In genomic region chr7:57339198-57339944, GRCh38 we compare ENCODE assay signal across 31 cellular contexts.
"Had no signal": no experiment of that assay in that cellular context is flagged by ENCODE, and none has a peak within 500 bp of the region (broad histone marks: within the 10 kb centered on the region; RNA-seq: fewer than 3 reads in every experiment).

No MANE protein-coding gene starts in this region.

- DNase-seq: activated B cell treated with CpG ODN at 0.5 μM for 24 hours; activated CD4-positive, alpha-beta memory T cell treated with anti-CD3 and anti-CD28 coated beads for 36 hours; activated CD4-positive, alpha-beta T cell treated with anti-CD3 and anti-CD28 coated beads for 4 hours; activated CD4-positive, alpha-beta T cell treated with anti-CD3 and anti-CD28 coated beads, Interleukin-2, amount 10 ng/mL, durations not matched to agents 24 days and 14 days; activated CD4-positive, alpha-beta T cell treated with anti-CD3 and anti-CD28 coated beads, Interleukin-2, amount 50 U/mL, for 1 hour; activated CD4-positive, alpha-beta T cell treated with anti-CD3 and anti-CD28 coated beads, Interleukin-2, amount 50 U/mL, for 4 hours; activated CD4-positive, CD25-positive, alpha-beta regulatory T cell treated with anti-CD3 and anti-CD28 coated beads, Interleukin-2, amount 50 U/mL, for 72 hours; activated CD8-positive, alpha-beta memory T cell treated with anti-CD3 and anti-CD28 coated beads for 24 hours; activated CD8-positive, alpha-beta memory T cell treated with anti-CD3 and anti-CD28 coated beads, Interleukin-2, amount 10 ng/mL, durations not matched to agents 7 days and 5 days; activated CD8-positive, alpha-beta memory T cell treated with anti-CD3 and anti-CD28 coated beads, Interleukin-2, amount 50 U/mL, for 48 hours; activated CD8-positive, alpha-beta T cell treated with anti-CD3 and anti-CD28 coated beads, Interleukin-2, amount 10 ng/mL, durations not matched to agents 7 days and 5 days; activated effector memory CD4-positive, alpha-beta T cell treated with Interleukin-2 at 50 U/mL for 16 hours; activated gamma-delta T cell; activated naive CD4-positive, alpha-beta T cell treated with anti-CD3 and anti-CD28 coated beads, Interleukin-2, amount 10 ng/mL, durations not matched to agents 7 days and 5 days; activated naive CD4-positive, alpha-beta T cell treated with Interleukin-2 at 50 U/mL for 16 hours; activated naive CD8-positive, alpha-beta T cell treated with anti-CD3 and anti-CD28 coated beads, Interleukin-2, amount 10 ng/mL, durations not matched to agents 7 days and 5 days; activated naive CD8-positive, alpha-beta T cell treated with anti-CD3 and anti-CD28 coated beads, Interleukin-2, amount 50 U/mL, for 24 hours; activated T-cell treated with anti-CD3 and anti-CD28 coated beads, Interleukin-2, amount 50 U/mL, for 24 hours; activated T-cell treated with anti-CD3 and anti-CD28 coated beads, Interleukin-2, amount 50 U/mL, for 48 hours; amniotic stem cell; aorta; body of pancreas; brain microvascular endothelial cell; central memory CD4-positive, alpha-beta T cell; T-cell; T-helper 17 cell; T-helper 9 cell had no signal

- H3K4me3 ChIP-seq: body of pancreas, breast epithelium had no signal

- H3K36me3 ChIP-seq: brain microvascular endothelial cell, breast epithelium had no signal

- ATAC-seq: activated CD8-positive, alpha-beta memory T cell treated with anti-CD3 and anti-CD28 coated beads, Interleukin-2, amount 10 ng/mL, durations not matched to agents 7 days and 5 days; activated CD8-positive, alpha-beta T cell treated with anti-CD3 and anti-CD28 coated beads, Interleukin-2, amount 10 ng/mL, durations not matched to agents 7 days and 5 days; activated naive CD8-positive, alpha-beta T cell treated with anti-CD3 and anti-CD28 coated beads, Interleukin-2, amount 50 U/mL, for 24 hours; body of pancreas; T-cell; T-helper 17 cell had no signal

- H3K4me1 ChIP-seq: body of pancreas, breast epithelium had no signal

- H3K27me3 ChIP-seq: body of pancreas, brain microvascular endothelial cell, breast epithelium had no signal

- FAIRE-seq: astrocyte, TTC549 had no signal

- H3K9me3 ChIP-seq: body of pancreas had no signal

- H3K27ac ChIP-seq: body of pancreas, brain microvascular endothelial cell, breast epithelium, VCaP had no signal
